ENCODE assay signal across 7 cellular contexts in genomic region chr4:103074598-103075434, GRCh38. TPM values are rescaled to one million over a fixed set of nuclear protein-coding genes. Genes with fewer than 3 reads are reported as not detected.
DNase-seq lines count a peak whose midpoint lies in the region; ATAC-seq and TF ChIP-seq lines count a peak whose summit lies in the region.

No MANE protein-coding gene starts in this region.

- H3K4me3 Mint-ChIP-seq in naive thymus-derived CD8-positive, alpha-beta T cell, result peak overlapping the region; percentile 85 to 99 (median 97)

- H3K27me3 ChIP-seq in SU-DHL-6 (ENCODE audit: low read length), result no peaks in the 10 kb centered on the region

- POLR2A ChIA-PET in naive thymus-derived CD8-positive, alpha-beta T cell (lab: Charles Lee), result interaction anchor here (0.8 to 2.0 kb wide), 3 partner anchors 24 to 206 kb away, joined by 3 to 10 read pairs (median 3); partner anchors contain the start of genes BDH2, CISD2 and SLC9B1

- peaks cover 0 to 7% (median 0%) of the 10 kb centered on the region in 3 donors for H3K36me3 Mint-ChIP-seq in naive thymus-derived CD8-positive, alpha-beta T cell

- peaks cover 29% of the 10 kb centered on the region; the same call in 1 of the 2 replicates for H3K79me2 ChIP-seq in SU-DHL-6 (ENCODE audit: insufficient read depth, low read length)

- peaks cover 18 to 54% (median 49%) of the 10 kb centered on the region in 4 donors for H3K4me1 Mint-ChIP-seq in naive thymus-derived CD8-positive, alpha-beta T cell

- DNase-seq in naive thymus-derived CD8-positive, alpha-beta T cell, result no peak
- no peak for DNase-seq in kidney glomerular epithelial cell (lab: John Stamatoyannopoulos, UW)
- DNase-seq in GF-D8 (lab: John Stamatoyannopoulos, UW), result no peak
- no peak for DNase-seq in NCI-H345 treated with DMSO at 0.1 percent for 48 hours (lab: John Stamatoyannopoulos, UW; ENCODE audit: unreplicated experiment)

- no peaks in the 10 kb centered on the region for H3K9me3 Mint-ChIP-seq in naive thymus-derived CD8-positive, alpha-beta T cell

- no peak overlapping the region for H2AFZ ChIP-seq in SU-DHL-6 (ENCODE audit: low read depth, low read length, severe bottlenecking)

- H3K9me2 ChIP-seq in SU-DHL-6 (replicated peaks; ENCODE audit: insufficient read depth, low read length), result no peaks in the 10 kb centered on the region

- H3K27ac Mint-ChIP-seq in naive thymus-derived CD8-positive, alpha-beta T cell, result peak overlapping the region in 6 of 10 donors; percentile 48 to 99 (median 96)

- peak overlapping the region; percentile 65 for H3K4me3 ChIP-seq in SU-DHL-6 (ENCODE audit: insufficient read depth, low read length, poor library complexity, severe bottlenecking)

- peak overlapping the region; percentile 89 for H3K4me2 ChIP-seq in SU-DHL-6 (ENCODE audit: low read depth, low read length, poor library complexity, severe bottlenecking)

- H3K9me3 ChIP-seq in SU-DHL-6 (ENCODE audit: insufficient read depth, low read length), result no peaks in the 10 kb centered on the region

- no peaks in the 10 kb centered on the region for H4K20me1 ChIP-seq in SU-DHL-6 (ENCODE audit: low read depth, low read length)

- peaks cover 11% of the 10 kb centered on the region for H3F3A ChIP-seq in SU-DHL-6 (ENCODE audit: insufficient read depth)

- no peaks in the 10 kb centered on the region for H3K36me3 ChIP-seq in SU-DHL-6 (ENCODE audit: low read length)

- peak overlapping the region; percentile 84 for H3K9ac ChIP-seq in SU-DHL-6 (ENCODE audit: low read length)

- no peaks in the 10 kb centered on the region for H3K27me3 Mint-ChIP-seq in naive thymus-derived CD8-positive, alpha-beta T cell

- peak overlapping the region; percentile 92 for H3K27ac ChIP-seq in SU-DHL-6 (ENCODE audit: low read depth, low read length)

- ATAC-seq in GM18870 (IDR thresholded peaks at IDR 0.05; ENCODE audit: unreplicated experiment) (peak; percentile 43), HG02852 (IDR thresholded peaks at IDR 0.05; ENCODE audit: unreplicated experiment) (peak; percentile 26)
- no peak for ATAC-seq in naive thymus-derived CD8-positive, alpha-beta T cell

- no peak for TF ChIP-seq CTCF in SU-DHL-6 (IDR thresholded peaks at IDR 0.05; ENCODE audit: insufficient read depth, low read length, poor library complexity, severe bottlenecking)

RNA-seq across cellular contexts. Expression of gene SLC9B2, which starts 1.7 kb away (rescaled TPM):
- total RNA-seq in naive thymus-derived CD8-positive, alpha-beta T cell, result 10 to 100 TPM; 16.3 to 24.9 TPM
- polyA plus RNA-seq in naive thymus-derived CD8-positive, alpha-beta T cell, result 10 to 100 TPM; 13.8 to 15.1 (median 14.8) TPM

RNA-seq across cellular contexts. Expression of gene BDH2, which starts 24.8 kb away (rescaled TPM):
- 10 to 100 TPM; 17.5 to 20.0 TPM for total RNA-seq in naive thymus-derived CD8-positive, alpha-beta T cell
- polyA plus RNA-seq in naive thymus-derived CD8-positive, alpha-beta T cell, result 10 to 100 TPM; 26.3 to 36.9 (median 29.1) TPM

RNA-seq across cellular contexts. Expression of gene SLC9B1, which starts 55.3 kb away (rescaled TPM):
- 1 to 10 TPM; 6.4 to 7.3 TPM for total RNA-seq in naive thymus-derived CD8-positive, alpha-beta T cell
- polyA plus RNA-seq in naive thymus-derived CD8-positive, alpha-beta T cell, result 1 to 10 TPM; 1.7 to 3.7 (median 1.9) TPM

Comparison
In these comparisons a context has a peak if more than half of its experiments do, and no peak if none do; other contexts are left out.
1. ATAC-seq: peak in GM18870 (single experiment) and HG02852 (single experiment); none in naive thymus-derived CD8-positive, alpha-beta T cell (0 of 2).